8 cellular contexts compared by ENCODE assay signal in the genomic region with DNA sequence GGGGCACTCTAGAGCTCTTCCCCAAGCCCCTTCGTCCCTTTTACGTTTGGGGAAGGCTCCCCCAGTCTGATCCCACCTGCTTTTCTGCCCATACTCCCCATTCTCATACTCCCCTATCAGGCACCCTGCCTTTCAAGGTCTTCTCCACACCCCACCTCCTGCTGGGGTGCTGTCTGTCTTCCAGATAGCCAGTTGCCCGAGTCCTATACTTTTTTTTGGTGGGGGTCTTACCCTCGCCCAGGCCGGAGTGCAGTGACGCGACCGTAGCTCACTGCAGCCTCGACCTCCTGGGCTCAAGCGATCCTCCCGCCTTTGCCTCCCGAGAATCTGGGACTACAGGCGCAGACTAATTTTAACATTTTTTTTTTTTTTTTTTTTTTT. TPM values are rescaled to one million over a fixed set of nuclear protein-coding genes. Genes with fewer than 3 reads are reported as not detected.
DNase-seq lines count a peak whose midpoint lies in the region; ATAC-seq lines count a peak whose summit lies in the region.

No MANE protein-coding gene starts in this region.

- H3K27ac ChIP-seq in subcutaneous abdominal adipose tissue (ENCODE audit: low read depth, low read length) = no peak overlapping the region

- H3K4me1 Mint-ChIP-seq in activated CD4-positive, alpha-beta memory T cell treated with anti-CD3 and anti-CD28 coated beads, Interleukin-2, amount 10 ng/mL, durations not matched to agents 7 days and 5 days = peaks cover 24% of the 10 kb centered on the region

- no peaks in the 10 kb centered on the region for H3K9me3 ChIP-seq in iPS-18c (ENCODE audit: control insufficient read depth, insufficient read depth, low read length)
- no peaks in the 10 kb centered on the region for H3K9me3 ChIP-seq in subcutaneous abdominal adipose tissue (ENCODE audit: control insufficient read depth in 5 of 5, low read length in 5 of 5)

- peak overlapping the region; percentile 86 for H3K4me3 Mint-ChIP-seq in activated CD4-positive, alpha-beta memory T cell treated with anti-CD3 and anti-CD28 coated beads, Interleukin-2, amount 10 ng/mL, durations not matched to agents 7 days and 5 days

- DNase-seq in NCI-H2171 treated with DMSO at 0.1 percent for 48 hours (lab: John Stamatoyannopoulos, UW) = peak; percentile 57
- no peak for DNase-seq in NCI-H2171 (lab: John Stamatoyannopoulos, UW)
- DNase-seq in activated CD4-positive, alpha-beta memory T cell treated with anti-CD3 and anti-CD28 coated beads, Interleukin-2, amount 10 ng/mL, durations not matched to agents 7 days and 5 days = no peak
- no peak for DNase-seq in iPS-NIHi7 (ENCODE audit: extremely low spot score)
- DNase-seq in activated CD4-positive, CD25-positive, alpha-beta regulatory T cell (lab: John Stamatoyannopoulos, UW) = no peak

- H3K27me3 Mint-ChIP-seq in activated CD4-positive, alpha-beta memory T cell treated with anti-CD3 and anti-CD28 coated beads, Interleukin-2, amount 10 ng/mL, durations not matched to agents 7 days and 5 days = no peaks in the 10 kb centered on the region

- no peaks in the 10 kb centered on the region for H3K27me3 ChIP-seq in subcutaneous abdominal adipose tissue (ENCODE audit: control insufficient read depth in 5 of 5, insufficient read depth in 4 of 5, low read length in 5 of 5)

- H3K4me3 ChIP-seq in iPS-18c (ENCODE audit: insufficient read depth, low read depth, low read length) = peak overlapping the region; percentile 87
- H3K4me3 ChIP-seq in subcutaneous abdominal adipose tissue (ENCODE audit: low read depth in 1 of 5, low read length in 5 of 5) = peak overlapping the region; percentile 69 to 91 (median 86)

- ATAC-seq in HG03196 (IDR thresholded peaks at IDR 0.05; ENCODE audit: unreplicated experiment) = no peak

- CTCF ChIA-PET in activated CD4-positive, alpha-beta memory T cell treated with anti-CD3 and anti-CD28 coated beads, Interleukin-2, amount 10 ng/mL, durations not matched to agents 7 days and 5 days (lab: Charles Lee) = interaction anchor here (1.4 to 8.0 kb wide), 5 partner anchors 11 to 131 kb away, joined by 3 to 77 read pairs (median 8); a partner anchor contains a TSS

- POLR2A ChIA-PET in activated CD4-positive, alpha-beta memory T cell treated with anti-CD3 and anti-CD28 coated beads, Interleukin-2, amount 10 ng/mL, durations not matched to agents 7 days and 5 days (lab: Charles Lee) = interaction anchor here (0.6 to 3.0 kb wide), 10 partner anchors 11 to 912 kb away, joined by 3 to 11 read pairs (median 6); a partner anchor contains a TSS

- peaks cover 0 to 21% (median 16%) of the 10 kb centered on the region in 5 donors for H3K36me3 ChIP-seq in subcutaneous abdominal adipose tissue (ENCODE audit: control insufficient read depth in 5 of 5, insufficient read depth in 5 of 5, low read length in 5 of 5)

- no peaks in the 10 kb centered on the region for H3K9me3 Mint-ChIP-seq in activated CD4-positive, alpha-beta memory T cell treated with anti-CD3 and anti-CD28 coated beads, Interleukin-2, amount 10 ng/mL, durations not matched to agents 7 days and 5 days

- peaks cover 4 to 45% (median 38%) of the 10 kb centered on the region in 5 donors for H3K4me1 ChIP-seq in subcutaneous abdominal adipose tissue (ENCODE audit: control insufficient read depth in 5 of 5, insufficient read depth in 5 of 5, low read length in 5 of 5)

- H3K27ac Mint-ChIP-seq in activated CD4-positive, alpha-beta memory T cell treated with anti-CD3 and anti-CD28 coated beads, Interleukin-2, amount 10 ng/mL, durations not matched to agents 7 days and 5 days = peak overlapping the region; percentile 55

- peaks cover 4% of the 10 kb centered on the region for H3K36me3 Mint-ChIP-seq in activated CD4-positive, alpha-beta memory T cell treated with anti-CD3 and anti-CD28 coated beads, Interleukin-2, amount 10 ng/mL, durations not matched to agents 7 days and 5 days (ENCODE audit: low read depth)

- H3K9ac ChIP-seq in subcutaneous abdominal adipose tissue (ENCODE audit: low read length in 5 of 5) = peak overlapping the region in 4 of 5 donors; percentile 77 to 85 (median 80)

RNA-seq across cellular contexts. Expression of a gene that starts 0.8 kb away (rescaled TPM):
- 10 to 100 TPM; 12.3 to 13.7 TPM for total RNA-seq in activated CD4-positive, alpha-beta memory T cell treated with anti-CD3 and anti-CD28 coated beads, Interleukin-2, amount 10 ng/mL, durations not matched to agents 7 days and 5 days

RNA-seq across cellular contexts. Expression of a gene that starts 19.9 kb away (rescaled TPM):
- 10 to 100 TPM; 27.9 to 30.7 TPM for total RNA-seq in activated CD4-positive, alpha-beta memory T cell treated with anti-CD3 and anti-CD28 coated beads, Interleukin-2, amount 10 ng/mL, durations not matched to agents 7 days and 5 days

RNA-seq across cellular contexts. Expression of a gene that starts 30.7 kb away (rescaled TPM):
- not detected for total RNA-seq in activated CD4-positive, alpha-beta memory T cell treated with anti-CD3 and anti-CD28 coated beads, Interleukin-2, amount 10 ng/mL, durations not matched to agents 7 days and 5 days

RNA-seq across cellular contexts. Expression of a gene that starts 56.0 kb away (rescaled TPM):
- 10 to 100 TPM; 57.0 to 57.2 TPM for total RNA-seq in activated CD4-positive, alpha-beta memory T cell treated with anti-CD3 and anti-CD28 coated beads, Interleukin-2, amount 10 ng/mL, durations not matched to agents 7 days and 5 days

RNA-seq across cellular contexts. Expression of a gene that starts 56.1 kb away (rescaled TPM):
- total RNA-seq in activated CD4-positive, alpha-beta memory T cell treated with anti-CD3 and anti-CD28 coated beads, Interleukin-2, amount 10 ng/mL, durations not matched to agents 7 days and 5 days = 1 to 10 TPM; 5.9 to 6.4 TPM
